In genomic region chr11:43278302-43278956, GRCh38 we compare ENCODE assay signal across 8 cellular contexts. TPM values are rescaled to one million over a fixed set of nuclear protein-coding genes. Genes with fewer than 3 reads are reported as not detected.
DNase-seq lines count a peak whose midpoint lies in the region; ATAC-seq, FAIRE-seq and TF ChIP-seq lines count a peak whose summit lies in the region.

No MANE protein-coding gene starts in this region.

- POLR2A ChIA-PET in GM12878 (lab: Charles Lee) = no interaction called here

- no peaks in the 10 kb centered on the region for H3K27me3 ChIP-seq in GM12878 (replicated peaks in 1 of 2; ENCODE audit: control insufficient read depth in 2 of 2, insufficient read depth in 2 of 2, low read length in 1 of 2)

- no peak overlapping the region for H3K27ac Mint-ChIP-seq in T-helper 2 cell treated with Interferon-gamma antibody and Interleukin-4, amounts not matched to agents 5 μg/mL and 100 μg/mL, for 36 hours

- no peaks in the 10 kb centered on the region for H3K9me3 Mint-ChIP-seq in T-helper 2 cell treated with Interferon-gamma antibody and Interleukin-4, amounts not matched to agents 5 μg/mL and 100 μg/mL, for 36 hours

- H3K4me3 Mint-ChIP-seq in T-helper 2 cell treated with Interferon-gamma antibody and Interleukin-4, amounts not matched to agents 5 μg/mL and 100 μg/mL, for 36 hours = no peak overlapping the region

- peak; percentile 76 for TF ChIP-seq RAD21 in GM12878 (IDR thresholded peaks at IDR 0.05; ENCODE audit: insufficient read depth, low read depth, low read length)

- WGBS in GM12878 (ENCODE audit: insufficient coverage, insufficient replicate concordance, low lambda C conversion rate, missing lambda C conversion rate) = 18% methylated on average over 9 of the region's 9 CpGs

- no peak for TF ChIP-seq EP300 in GM12878 (IDR thresholded peaks at IDR 0.05; ENCODE audit: borderline replicate concordance in 1 of 2, control insufficient read depth in 1 of 2, low read depth in 2 of 2, low read length in 2 of 2)

- RAD21 ChIA-PET in GM12878 (lab: Charles Lee; ENCODE audit: unreplicated experiment) = interaction anchor here (0.7 to 2.3 kb wide), 12 partner anchors 18 to 754 kb away, joined by 3 to 12 read pairs (median 4); no protein-coding TSS in a partner anchor

- no peaks in the 10 kb centered on the region for H3K36me3 ChIP-seq in GM12878 (ENCODE audit: control insufficient read depth in 2 of 2, insufficient read depth in 2 of 2, low read length in 1 of 2)

- no peak overlapping the region for H3K27ac ChIP-seq in GM12878 (ENCODE audit: control insufficient read depth, insufficient read depth)

- no peak for FAIRE-seq in GM12878 (lab: Jason Lieb, UNC)

- ATAC-seq in GM12878 = peak; percentile 85
- no peak for ATAC-seq in HG03095 (IDR thresholded peaks at IDR 0.05; ENCODE audit: unreplicated experiment)

- peak; percentile 41 to 51 (median 44); a peak in 4 of 6 replicates for TF ChIP-seq CTCF in GM12878 (IDR thresholded peaks at IDR 0.05 in 2 of 3, conservative IDR thresholded peaks at IDR 0.05 in 1 of 3; ENCODE audit: control insufficient read depth in 2 of 3, extremely low read depth in 1 of 3, insufficient read depth in 1 of 3, low read depth in 3 of 3, low read length in 3 of 3)

- H3K4me1 ChIP-seq in GM12878 (ENCODE audit: control insufficient read depth, insufficient read depth, low read length) = no peaks in the 10 kb centered on the region

- no peaks in the 10 kb centered on the region for H3K27me3 Mint-ChIP-seq in T-helper 2 cell treated with Interferon-gamma antibody and Interleukin-4, amounts not matched to agents 5 μg/mL and 100 μg/mL, for 36 hours (ENCODE audit: low read depth)

- CTCF ChIA-PET in GM12878 (lab: Yijun Ruan, JAX) = interaction anchor here (0.5 to 4.1 kb wide), 27 partner anchors 8 to 1818 kb away, joined by 3 to 40 read pairs (median 4); partner anchors contain the start of gene API5

- H4K20me1 ChIP-seq in GM12878 (ENCODE audit: control insufficient read depth, insufficient read depth) = no peaks in the 10 kb centered on the region

- H3K36me3 Mint-ChIP-seq in T-helper 2 cell treated with Interferon-gamma antibody and Interleukin-4, amounts not matched to agents 5 μg/mL and 100 μg/mL, for 36 hours (ENCODE audit: low read depth) = no peaks in the 10 kb centered on the region

- in situ Hi-C loops in GM12878 (cut with MboI) = no loop called here

- H3K4me3 ChIP-seq in GM12878 = no peak overlapping the region

- H3K9ac ChIP-seq in GM12878 (ENCODE audit: control insufficient read depth, insufficient read depth, low read length) = no peak overlapping the region

- no TSS peak for BruUV-seq in GM12878 (replicated peaks; lab: Mats Ljungman, UMichigan)

- DNase-seq in NCI-H345 (lab: John Stamatoyannopoulos, UW) = peak; percentile 27
- no peak for DNase-seq in NCI-H345 treated with DMSO at 0.1 percent for 48 hours (lab: John Stamatoyannopoulos, UW; ENCODE audit: unreplicated experiment)
- DNase-seq in NCI-H1694 (lab: John Stamatoyannopoulos, UW) = peak; percentile 7
- DNase-seq in GM12878 (ENCODE audit: low read depth, low spot score) = no peak
- DNase-seq in myocyte (ENCODE audit: low read depth) = peak; percentile 34
- DNase-seq in T-helper 2 cell treated with Interferon-gamma antibody and Interleukin-4, amounts not matched to agents 5 μg/mL and 100 μg/mL, for 36 hours (ENCODE audit: low spot score) = no peak
- no peak for DNase-seq in occipital lobe (lab: John Stamatoyannopoulos, UW)

- H3K4me2 ChIP-seq in GM12878 (ENCODE audit: control insufficient read depth, insufficient read depth) = no peak overlapping the region

- no peaks in the 10 kb centered on the region for H3K79me2 ChIP-seq in GM12878 (ENCODE audit: control insufficient read depth, insufficient read depth, low read length)

- SMC1A ChIA-PET in GM12878 (lab: Charles Lee; ENCODE audit: uncharacterized antibody, unreplicated experiment) = interaction anchor here (0.5 to 1.7 kb wide), 16 partner anchors 9 to 1817 kb away, joined by 3 to 6 read pairs (median 3); no protein-coding TSS in a partner anchor

- H3K9me3 ChIP-seq in GM12878 (replicated peaks; ENCODE audit: control insufficient read depth, insufficient read depth, low read length) = no peaks in the 10 kb centered on the region

- no peaks in the 10 kb centered on the region for H3K4me1 Mint-ChIP-seq in T-helper 2 cell treated with Interferon-gamma antibody and Interleukin-4, amounts not matched to agents 5 μg/mL and 100 μg/mL, for 36 hours (ENCODE audit: low read depth)

- no peak for TF ChIP-seq POLR2A in GM12878 (IDR thresholded peaks at IDR 0.05; ENCODE audit: low read depth, low read length)

- no peak overlapping the region for H2AFZ ChIP-seq in GM12878 (ENCODE audit: control insufficient read depth, low read depth, low read length)

- intact Hi-C loops in GM12878 (cut with micrococcal nuclease; ENCODE audit: unreplicated experiment) = loop anchor here (1.0 to 2.0 kb wide), 2 partner anchors 508 to 1818 kb away; no protein-coding TSS in a partner anchor

TF ChIP-seq in GM12878, 131 proteins besides CTCF, POLR2A, EP300 and RAD21 (continues in another document):
- TF ChIP-seq, protein P1, sequence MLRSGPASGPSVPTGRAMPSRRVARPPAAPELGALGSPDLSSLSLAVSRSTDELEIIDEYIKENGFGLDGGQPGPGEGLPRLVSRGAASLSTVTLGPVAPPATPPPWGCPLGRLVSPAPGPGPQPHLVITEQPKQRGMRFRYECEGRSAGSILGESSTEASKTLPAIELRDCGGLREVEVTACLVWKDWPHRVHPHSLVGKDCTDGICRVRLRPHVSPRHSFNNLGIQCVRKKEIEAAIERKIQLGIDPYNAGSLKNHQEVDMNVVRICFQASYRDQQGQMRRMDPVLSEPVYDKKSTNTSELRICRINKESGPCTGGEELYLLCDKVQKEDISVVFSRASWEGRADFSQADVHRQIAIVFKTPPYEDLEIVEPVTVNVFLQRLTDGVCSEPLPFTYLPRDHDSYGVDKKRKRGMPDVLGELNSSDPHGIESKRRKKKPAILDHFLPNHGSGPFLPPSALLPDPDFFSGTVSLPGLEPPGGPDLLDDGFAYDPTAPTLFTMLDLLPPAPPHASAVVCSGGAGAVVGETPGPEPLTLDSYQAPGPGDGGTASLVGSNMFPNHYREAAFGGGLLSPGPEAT (IDR thresholded peaks at IDR 0.05; ENCODE audit: low read depth) = no peak
- TF ChIP-seq HDAC6 (IDR thresholded peaks at IDR 0.05; ENCODE audit: unreplicated experiment) (no peak), ZBTB11 (CRISPR knock-in tag; IDR thresholded peaks at IDR 0.05) (no peak), RUNX3 (IDR thresholded peaks at IDR 0.05; ENCODE audit: low read length) (no peak), DPF2 (IDR thresholded peaks at IDR 0.05) (no peak), SMC3 (IDR thresholded peaks at IDR 0.05; ENCODE audit: borderline replicate concordance, low read length) (peak; percentile 36; the same call in 1 of the 2 replicates), ZNF274 (IDR thresholded peaks at IDR 0.05; ENCODE audit: insufficient read depth, insufficient read length) (no peak), ATF3 (IDR thresholded peaks at IDR 0.05; ENCODE audit: borderline replicate concordance, extremely low read depth, low read depth, low read length) (no peak)

RNA-seq across cellular contexts. Expression of gene API5, which starts 33.4 kb away (rescaled TPM):
- 94.9 and 101 TPM in 2 replicates for total RNA-seq in GM12878 (2013; cell fraction: nucleolus; rRNA removed)
- total RNA-seq in GM12878 (2014; rRNA removed) (80.5 and 91.7 TPM in 2 replicates), GM12878 (2014; rRNA removed; fragmentation: Illumina TruSeq; extraction: Trizol) (103 and 104 TPM in 2 replicates), GM12878 (2021) (121 and 123 TPM in 2 replicates), myocyte (70.6 and 76.2 TPM in 2 replicates), occipital lobe (112 TPM)
- 32.7 TPM for polyA plus RNA-seq in GM12878 (2011; ENCODE audit: low read depth)
- polyA plus RNA-seq in GM12878 (2011; rRNA removed) (89.5 and 146 TPM in 2 replicates), GM12878 (2014; fragmentation: Illumina TruSeq; extraction: Trizol) (129 and 150 TPM in 2 replicates), GM12878 (2014; fragmentation: Nextera tagmentation; extraction: Ambion mirVana) (10 to 100 TPM; 52.0 to 55.1 TPM), GM12878 (2014; rRNA removed) (97.3 and 109 TPM in 2 replicates), GM12878 (2016; fragmentation: Nextera tagmentation; extraction: Ambion mirVana) (100 to 1,000 TPM; 175 to 193 TPM)
- 30.6 and 32.2 TPM in 2 replicates for polyA plus RNA-seq in GM12878 (2011; cell fraction: cytosol; rRNA removed)
- 42.5 and 65.3 TPM in 2 replicates for polyA plus RNA-seq in GM12878 (2011; cell fraction: nucleus; rRNA removed)
- 51.3 and 57.6 TPM in 2 replicates for polyA plus RNA-seq in GM12878 (2012)
- 43.2 and 55.3 TPM in 2 replicates for polyA minus RNA-seq in GM12878 (2011; rRNA and poly(A)+ RNA removed)
- 23.5 and 30.5 TPM in 2 replicates for polyA minus RNA-seq in GM12878 (2011; cell fraction: cytosol; rRNA and poly(A)+ RNA removed)
- polyA minus RNA-seq in GM12878 (2011; cell fraction: nucleus; rRNA and poly(A)+ RNA removed) = 29.7 and 39.7 TPM in 2 replicates
- polyA plus RNA-seq in myocyte (2012) = 22.2 TPM

Comparison
In these comparisons a context has a peak if more than half of its experiments do, and no peak if none do; other contexts are left out.
1. DNase-seq: peak in NCI-H345 (single experiment), NCI-H1694 (single experiment) and myocyte (single experiment); none in NCI-H345 treated with DMSO at 0.1 percent for 48 hours (single experiment), GM12878 (single experiment), T-helper 2 cell treated with Interferon-gamma antibody and Interleukin-4, amounts not matched to agents 5 μg/mL and 100 μg/mL, for 36 hours (single experiment) and occipital lobe (single experiment).